ENCODE assay signal across 1 cellular context in genomic region chr19:45862564-45863334, GRCh38.
TF ChIP-seq lines count a peak whose summit lies in the region.

SYMPK (minus strand) TSS chr19:45863147; CDS start chr19:45854495, 8,652 bp downstream.

TF ChIP-seq in K562, 482 proteins besides CTCF, POLR2A, EP300 and RAD21 (continued from another document and continues in another):
- TF ChIP-seq LCOR (CRISPR knock-in tag; IDR thresholded peaks at IDR 0.05) (0 out of 2 replicates have a peak, but pooled peaks have one; percentile 35), ZNF449 (CRISPR knock-in tag; IDR thresholded peaks at IDR 0.05) (no peak), SUPT5H (IDR thresholded peaks at IDR 0.05) (peak; percentile 89), KDM1A (IDR thresholded peaks at IDR 0.05) (peak in 1 of 2 experiments; percentile 21; a peak in 1 of 4 replicates), ZNF583 (CRISPR knock-in tag; IDR thresholded peaks at IDR 0.05) (no peak), ZNF696 (CRISPR knock-in tag; conservative IDR thresholded peaks at IDR 0.05) (no peak), MITF (IDR thresholded peaks at IDR 0.05) (0 out of 2 replicates have a peak, but pooled peaks have one; percentile 40), CTBP1 (IDR thresholded peaks at IDR 0.05; ENCODE audit: borderline replicate concordance) (peak; percentile 78; the same call in 1 of the 2 replicates), SNIP1 (IDR thresholded peaks at IDR 0.05; ENCODE audit: low read depth) (no peak), PHF8 (IDR thresholded peaks at IDR 0.05; ENCODE audit: borderline replicate concordance, low read length) (peak; percentile 74; the same call in 1 of the 2 replicates), ELF4 (CRISPR knock-in tag; IDR thresholded peaks at IDR 0.05) (peak; percentile 34; the same call in 1 of the 2 replicates), ZNF644 (tag; IDR thresholded peaks at IDR 0.05; ENCODE audit: low read depth) (peak; percentile 85; the same call in 1 of the 2 replicates), RBBP5 (IDR thresholded peaks at IDR 0.05; ENCODE audit: borderline replicate concordance, insufficient read depth, low read length, poor library complexity, severe bottlenecking) (peak; percentile 33), ZNF551 (CRISPR knock-in tag; IDR thresholded peaks at IDR 0.05) (no peak), NKRF (IDR thresholded peaks at IDR 0.05; ENCODE audit: borderline replicate concordance) (peak; percentile 84), ATF3 (IDR thresholded peaks at IDR 0.05) (no peak), ATF3 (CRISPR knock-in tag; conservative IDR thresholded peaks at IDR 0.05) (0 out of 2 replicates have a peak, but pooled peaks have one; percentile 36), ETV1 (tag; conservative IDR thresholded peaks at IDR 0.05; ENCODE audit: low read depth) (no peak; the same call in none of the 2 replicates), ZFP1 (CRISPR knock-in tag; IDR thresholded peaks at IDR 0.05) (no peak), ZNF174 (CRISPR knock-in tag; IDR thresholded peaks at IDR 0.05) (no peak), ETV6 (IDR thresholded peaks at IDR 0.05; ENCODE audit: borderline replicate concordance in 1 of 2, low read depth in 2 of 2, low read length in 1 of 2) (no peak), ETV6 (CRISPR knock-in tag; IDR thresholded peaks at IDR 0.05; ENCODE audit: borderline replicate concordance) (no peak), KAT7 (CRISPR knock-in tag; IDR thresholded peaks at IDR 0.05; ENCODE audit: borderline replicate concordance) (no peak), TOE1 (IDR thresholded peaks at IDR 0.05; ENCODE audit: borderline replicate concordance) (peak; percentile 41; the same call in 1 of the 2 replicates), TOE1 (CRISPR knock-in tag; IDR thresholded peaks at IDR 0.05; ENCODE audit: borderline replicate concordance, low read depth) (no peak), PHB2 (IDR thresholded peaks at IDR 0.05; ENCODE audit: low read depth) (no peak), SLC30A9 (CRISPR knock-in tag; IDR thresholded peaks at IDR 0.05) (no peak), ZNF133 (CRISPR knock-in tag; IDR thresholded peaks at IDR 0.05) (no peak)
- TF ChIP-seq, protein P1, sequence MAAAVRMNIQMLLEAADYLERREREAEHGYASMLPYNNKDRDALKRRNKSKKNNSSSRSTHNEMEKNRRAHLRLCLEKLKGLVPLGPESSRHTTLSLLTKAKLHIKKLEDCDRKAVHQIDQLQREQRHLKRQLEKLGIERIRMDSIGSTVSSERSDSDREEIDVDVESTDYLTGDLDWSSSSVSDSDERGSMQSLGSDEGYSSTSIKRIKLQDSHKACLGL (CRISPR knock-in tag; IDR thresholded peaks at IDR 0.05; ENCODE audit: borderline replicate concordance, poor library complexity, severe bottlenecking) = no peak
- TF ChIP-seq, protein P2, sequence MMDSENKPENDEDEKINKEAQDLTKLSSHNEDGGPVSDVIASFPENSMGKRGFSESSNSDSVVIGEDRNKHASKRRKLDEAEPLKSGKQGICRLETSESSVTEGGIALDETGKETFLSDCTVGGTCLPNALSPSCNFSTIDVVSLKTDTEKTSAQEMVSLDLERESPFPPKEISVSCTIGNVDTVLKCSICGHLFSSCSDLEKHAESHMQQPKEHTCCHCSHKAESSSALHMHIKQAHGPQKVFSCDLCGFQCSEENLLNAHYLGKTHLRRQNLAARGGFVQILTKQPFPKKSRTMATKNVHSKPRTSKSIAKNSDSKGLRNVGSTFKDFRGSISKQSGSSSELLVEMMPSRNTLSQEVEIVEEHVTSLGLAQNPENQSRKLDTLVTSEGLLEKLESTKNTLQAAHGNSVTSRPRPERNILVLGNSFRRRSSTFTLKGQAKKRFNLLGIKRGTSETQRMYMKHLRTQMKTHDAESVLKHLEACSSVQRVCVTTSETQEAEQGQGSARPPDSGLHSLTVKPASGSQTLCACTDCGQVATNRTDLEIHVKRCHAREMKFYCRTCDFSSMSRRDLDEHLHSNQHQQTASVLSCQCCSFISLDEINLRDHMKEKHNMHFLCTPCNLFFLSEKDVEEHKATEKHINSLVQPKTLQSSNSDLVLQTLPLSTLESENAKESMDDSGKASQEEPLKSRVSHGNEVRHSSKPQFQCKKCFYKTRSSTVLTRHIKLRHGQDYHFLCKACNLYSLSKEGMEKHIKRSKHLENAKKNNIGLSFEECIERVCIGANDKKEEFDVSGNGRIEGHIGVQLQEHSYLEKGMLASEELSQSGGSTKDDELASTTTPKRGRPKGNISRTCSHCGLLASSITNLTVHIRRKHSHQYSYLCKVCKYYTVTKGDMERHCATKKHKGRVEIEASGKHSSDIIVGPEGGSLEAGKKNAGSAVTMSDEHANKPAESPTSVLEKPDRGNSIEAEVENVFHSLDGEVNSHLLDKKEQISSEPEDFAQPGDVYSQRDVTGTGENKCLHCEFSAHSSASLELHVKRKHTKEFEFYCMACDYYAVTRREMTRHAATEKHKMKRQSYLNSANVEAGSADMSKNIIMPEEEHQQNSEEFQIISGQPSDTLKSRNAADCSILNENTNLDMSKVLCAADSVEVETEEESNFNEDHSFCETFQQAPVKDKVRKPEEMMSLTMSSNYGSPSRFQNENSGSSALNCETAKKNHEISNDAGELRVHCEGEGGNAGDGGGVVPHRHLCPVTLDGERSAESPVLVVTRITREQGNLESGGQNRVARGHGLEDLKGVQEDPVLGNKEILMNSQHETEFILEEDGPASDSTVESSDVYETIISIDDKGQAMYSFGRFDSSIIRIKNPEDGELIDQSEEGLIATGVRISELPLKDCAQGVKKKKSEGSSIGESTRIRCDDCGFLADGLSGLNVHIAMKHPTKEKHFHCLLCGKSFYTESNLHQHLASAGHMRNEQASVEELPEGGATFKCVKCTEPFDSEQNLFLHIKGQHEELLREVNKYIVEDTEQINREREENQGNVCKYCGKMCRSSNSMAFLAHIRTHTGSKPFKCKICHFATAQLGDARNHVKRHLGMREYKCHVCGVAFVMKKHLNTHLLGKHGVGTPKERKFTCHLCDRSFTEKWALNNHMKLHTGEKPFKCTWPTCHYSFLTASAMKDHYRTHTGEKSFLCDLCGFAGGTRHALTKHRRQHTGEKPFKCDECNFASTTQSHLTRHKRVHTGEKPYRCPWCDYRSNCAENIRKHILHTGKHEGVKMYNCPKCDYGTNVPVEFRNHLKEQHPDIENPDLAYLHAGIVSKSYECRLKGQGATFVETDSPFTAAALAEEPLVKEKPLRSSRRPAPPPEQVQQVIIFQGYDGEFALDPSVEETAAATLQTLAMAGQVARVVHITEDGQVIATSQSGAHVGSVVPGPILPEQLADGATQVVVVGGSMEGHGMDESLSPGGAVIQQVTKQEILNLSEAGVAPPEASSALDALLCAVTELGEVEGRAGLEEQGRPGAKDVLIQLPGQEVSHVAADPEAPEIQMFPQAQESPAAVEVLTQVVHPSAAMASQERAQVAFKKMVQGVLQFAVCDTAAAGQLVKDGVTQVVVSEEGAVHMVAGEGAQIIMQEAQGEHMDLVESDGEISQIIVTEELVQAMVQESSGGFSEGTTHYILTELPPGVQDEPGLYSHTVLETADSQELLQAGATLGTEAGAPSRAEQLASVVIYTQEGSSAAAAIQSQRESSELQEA (IDR thresholded peaks at IDR 0.05; ENCODE audit: low read depth) = peak; percentile 88
- TF ChIP-seq, protein P3, sequence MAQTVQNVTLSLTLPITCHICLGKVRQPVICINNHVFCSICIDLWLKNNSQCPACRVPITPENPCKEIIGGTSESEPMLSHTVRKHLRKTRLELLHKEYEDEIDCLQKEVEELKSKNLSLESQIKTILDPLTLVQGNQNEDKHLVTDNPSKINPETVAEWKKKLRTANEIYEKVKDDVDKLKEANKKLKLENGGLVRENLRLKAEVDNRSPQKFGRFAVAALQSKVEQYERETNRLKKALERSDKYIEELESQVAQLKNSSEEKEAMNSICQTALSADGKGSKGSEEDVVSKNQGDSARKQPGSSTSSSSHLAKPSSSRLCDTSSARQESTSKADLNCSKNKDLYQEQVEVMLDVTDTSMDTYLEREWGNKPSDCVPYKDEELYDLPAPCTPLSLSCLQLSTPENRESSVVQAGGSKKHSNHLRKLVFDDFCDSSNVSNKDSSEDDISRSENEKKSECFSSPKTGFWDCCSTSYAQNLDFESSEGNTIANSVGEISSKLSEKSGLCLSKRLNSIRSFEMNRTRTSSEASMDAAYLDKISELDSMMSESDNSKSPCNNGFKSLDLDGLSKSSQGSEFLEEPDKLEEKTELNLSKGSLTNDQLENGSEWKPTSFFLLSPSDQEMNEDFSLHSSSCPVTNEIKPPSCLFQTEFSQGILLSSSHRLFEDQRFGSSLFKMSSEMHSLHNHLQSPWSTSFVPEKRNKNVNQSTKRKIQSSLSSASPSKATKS (CRISPR knock-in tag; IDR thresholded peaks at IDR 0.05) = no peak
- TF ChIP-seq, protein P4, sequence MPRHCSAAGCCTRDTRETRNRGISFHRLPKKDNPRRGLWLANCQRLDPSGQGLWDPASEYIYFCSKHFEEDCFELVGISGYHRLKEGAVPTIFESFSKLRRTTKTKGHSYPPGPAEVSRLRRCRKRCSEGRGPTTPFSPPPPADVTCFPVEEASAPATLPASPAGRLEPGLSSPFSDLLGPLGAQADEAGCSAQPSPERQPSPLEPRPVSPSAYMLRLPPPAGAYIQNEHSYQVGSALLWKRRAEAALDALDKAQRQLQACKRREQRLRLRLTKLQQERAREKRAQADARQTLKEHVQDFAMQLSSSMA (CRISPR knock-in tag; IDR thresholded peaks at IDR 0.05) = no peak
- TF ChIP-seq, protein P5, sequence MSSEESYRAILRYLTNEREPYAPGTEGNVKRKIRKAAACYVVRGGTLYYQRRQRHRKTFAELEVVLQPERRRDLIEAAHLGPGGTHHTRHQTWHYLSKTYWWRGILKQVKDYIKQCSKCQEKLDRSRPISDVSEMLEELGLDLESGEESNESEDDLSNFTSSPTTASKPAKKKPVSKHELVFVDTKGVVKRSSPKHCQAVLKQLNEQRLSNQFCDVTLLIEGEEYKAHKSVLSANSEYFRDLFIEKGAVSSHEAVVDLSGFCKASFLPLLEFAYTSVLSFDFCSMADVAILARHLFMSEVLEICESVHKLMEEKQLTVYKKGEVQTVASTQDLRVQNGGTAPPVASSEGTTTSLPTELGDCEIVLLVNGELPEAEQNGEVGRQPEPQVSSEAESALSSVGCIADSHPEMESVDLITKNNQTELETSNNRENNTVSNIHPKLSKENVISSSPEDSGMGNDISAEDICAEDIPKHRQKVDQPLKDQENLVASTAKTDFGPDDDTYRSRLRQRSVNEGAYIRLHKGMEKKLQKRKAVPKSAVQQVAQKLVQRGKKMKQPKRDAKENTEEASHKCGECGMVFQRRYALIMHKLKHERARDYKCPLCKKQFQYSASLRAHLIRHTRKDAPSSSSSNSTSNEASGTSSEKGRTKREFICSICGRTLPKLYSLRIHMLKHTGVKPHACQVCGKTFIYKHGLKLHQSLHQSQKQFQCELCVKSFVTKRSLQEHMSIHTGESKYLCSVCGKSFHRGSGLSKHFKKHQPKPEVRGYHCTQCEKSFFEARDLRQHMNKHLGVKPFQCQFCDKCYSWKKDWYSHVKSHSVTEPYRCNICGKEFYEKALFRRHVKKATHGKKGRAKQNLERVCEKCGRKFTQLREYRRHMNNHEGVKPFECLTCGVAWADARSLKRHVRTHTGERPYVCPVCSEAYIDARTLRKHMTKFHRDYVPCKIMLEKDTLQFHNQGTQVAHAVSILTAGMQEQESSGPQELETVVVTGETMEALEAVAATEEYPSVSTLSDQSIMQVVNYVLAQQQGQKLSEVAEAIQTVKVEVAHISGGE (CRISPR knock-in tag; IDR thresholded peaks at IDR 0.05) = peak in 1 of 3 experiments; percentile 90; a peak in 2 of 6 replicates
